Comparison of ENCODE assay signal across 23 cellular contexts in genomic region chr2:163834841-163835240, GRCh38.
"Had no signal": no experiment of that assay in that cellular context is flagged by ENCODE, and none has a peak within 500 bp of the region (broad histone marks: within the 10 kb centered on the region; RNA-seq: fewer than 3 reads in every experiment).

No MANE protein-coding gene starts in this region.

- H3K4me1 ChIP-seq: colonic mucosa, esophagus squamous epithelium, gastrocnemius medialis, heart left ventricle, lower lobe of right lung had no signal

- H3K4me1 Mint-ChIP-seq: endodermal cell, immature natural killer cell had no signal

- H3K9me3 Mint-ChIP-seq: endodermal cell had no signal

- H3K36me3 Mint-ChIP-seq: immature natural killer cell had no signal

- H3K9me3 ChIP-seq: colonic mucosa, esophagus squamous epithelium, gastrocnemius medialis, heart left ventricle, lower lobe of right lung had no signal

- H3K27me3 ChIP-seq: colonic mucosa, esophagus squamous epithelium, gastrocnemius medialis, heart left ventricle, hepatocyte had no signal

- H3K4me3 Mint-ChIP-seq: dendritic cell treated with granulocyte-macrophage colony-stimulating factor and Interleukin-4, amounts not matched to agents 40 ng/mL and 50 ng/mL, for 4 days; effector memory CD8-positive, alpha-beta T cell; endodermal cell; immature natural killer cell had no signal

- DNase-seq: colonic mucosa; cortex of kidney; effector CD8-positive, alpha-beta T cell; effector memory CD8-positive, alpha-beta T cell; endodermal cell; erythroblast; esophagus squamous epithelium; foreskin fibroblast; foreskin melanocyte; gastrocnemius medialis; heart left ventricle; hypothalamus; immature natural killer cell; islet precursor cell; kidney; kidney glomerular epithelial cell; left colon; left ventricle myocardium superior; lower lobe of right lung; mesenchymal stem cell; midbrain had no signal

- H3K4me3 ChIP-seq: colonic mucosa, esophagus squamous epithelium, gastrocnemius medialis, heart left ventricle, hepatocyte, lower lobe of right lung had no signal

- H3K27me3 Mint-ChIP-seq: dendritic cell treated with granulocyte-macrophage colony-stimulating factor and Interleukin-4, amounts not matched to agents 40 ng/mL and 50 ng/mL, for 4 days; effector memory CD8-positive, alpha-beta T cell had no signal

- H3K36me3 ChIP-seq: colonic mucosa, esophagus squamous epithelium, gastrocnemius medialis, heart left ventricle, lower lobe of right lung had no signal

- H3K27ac Mint-ChIP-seq: dendritic cell treated with granulocyte-macrophage colony-stimulating factor and Interleukin-4, amounts not matched to agents 40 ng/mL and 50 ng/mL, for 4 days; effector memory CD8-positive, alpha-beta T cell; endodermal cell; immature natural killer cell had no signal
